8 cellular contexts compared by ENCODE assay signal in the genomic region with DNA sequence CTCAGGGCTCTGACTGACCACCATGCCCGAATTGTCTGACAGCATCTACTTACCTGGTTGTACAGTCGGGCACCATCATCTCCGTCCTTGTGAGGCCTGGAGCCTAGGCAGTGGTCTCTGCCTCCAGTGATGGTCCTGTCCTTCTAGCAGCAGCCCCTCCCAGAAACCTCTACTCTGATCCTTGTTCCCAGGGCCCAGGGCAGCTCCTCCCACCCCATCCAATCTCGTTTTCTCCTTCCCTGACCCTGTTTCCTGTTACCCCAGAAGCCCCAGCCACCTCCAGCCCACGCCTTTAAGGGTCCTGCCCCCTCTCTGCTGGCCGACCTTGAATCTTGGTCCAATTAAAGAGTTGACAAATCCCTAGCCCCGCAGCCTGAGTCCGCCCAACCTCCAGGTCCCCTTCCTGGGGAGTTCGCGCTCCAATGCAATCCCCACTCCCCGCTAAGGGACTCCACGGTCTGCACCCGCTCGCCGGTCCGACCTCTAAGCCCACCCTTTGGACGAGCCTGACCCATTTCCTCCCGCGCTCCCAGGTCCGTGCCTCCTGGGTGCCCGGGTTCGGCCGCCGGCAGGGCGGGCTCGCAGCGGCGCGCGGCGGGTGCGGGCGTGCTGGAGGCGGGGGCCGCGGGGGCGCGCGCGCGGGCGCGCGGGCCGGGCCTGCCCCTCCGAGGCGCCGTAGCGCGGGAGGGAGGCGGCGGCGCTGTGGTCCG. TPM values are rescaled to one million over a fixed set of nuclear protein-coding genes. Genes with fewer than 3 reads are reported as not detected.
DNase-seq lines count a peak whose midpoint lies in the region; ATAC-seq and TF ChIP-seq lines count a peak whose summit lies in the region.

A gene with protein sequence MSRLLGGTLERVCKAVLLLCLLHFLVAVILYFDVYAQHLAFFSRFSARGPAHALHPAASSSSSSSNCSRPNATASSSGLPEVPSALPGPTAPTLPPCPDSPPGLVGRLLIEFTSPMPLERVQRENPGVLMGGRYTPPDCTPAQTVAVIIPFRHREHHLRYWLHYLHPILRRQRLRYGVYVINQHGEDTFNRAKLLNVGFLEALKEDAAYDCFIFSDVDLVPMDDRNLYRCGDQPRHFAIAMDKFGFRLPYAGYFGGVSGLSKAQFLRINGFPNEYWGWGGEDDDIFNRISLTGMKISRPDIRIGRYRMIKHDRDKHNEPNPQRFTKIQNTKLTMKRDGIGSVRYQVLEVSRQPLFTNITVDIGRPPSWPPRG (plus strand): TSS at position 660 of the 710 bp plus-strand sequence. CDS start 1,951 bp downstream, outside the sequence.

- H3K4me1 Mint-ChIP-seq in IgD-negative memory B cell = peaks cover 20 to 43% (median 24%) of the 10 kb centered on the region in 3 donors
- peaks cover 56% of the 10 kb centered on the region for H3K4me1 Mint-ChIP-seq in stimulated activated memory B cell treated with anti-CD40 and anti-IgM and Interleukin-4, amounts not matched to agents 10 μg/mL and 1 μg/mL and 100 μg/mL, for 72 hours

- peaks cover 12% of the 10 kb centered on the region for H3F3A ChIP-seq in DOHH2 (ENCODE audit: control insufficient read depth, insufficient read depth)

- peaks cover 52% of the 10 kb centered on the region for H3K4me1 ChIP-seq in DOHH2 (ENCODE audit: control insufficient read depth, low read length)
- H3K4me1 ChIP-seq in ectodermal cell (ENCODE audit: control insufficient read depth, insufficient read depth, low read length) = peaks cover 26% of the 10 kb centered on the region
- peaks cover 0 to 29% of the 10 kb centered on the region in 2 donors for H3K4me1 ChIP-seq in lung (ENCODE audit: control insufficient read depth in 2 of 2, insufficient read depth in 2 of 2, low read length in 2 of 2)

- H3K9me2 ChIP-seq in DOHH2 (replicated peaks; ENCODE audit: control insufficient read depth, low read length) = no peaks in the 10 kb centered on the region

- DNase-seq in lung (ENCODE audit: low spot score) = no peak

- peak within 1 kb of the TSS; percentile 30; the same call in 1 of the 2 replicates for H3K27ac ChIP-seq in DOHH2 (ENCODE audit: low read depth, low read length)
- H3K27ac ChIP-seq in VCaP = peak within 1 kb of the TSS; percentile 76
- H3K27ac ChIP-seq in ectodermal cell (ENCODE audit: insufficient read depth, low read depth, low read length, poor library complexity, severe bottlenecking) = no peak within 1 kb of the TSS
- H3K27ac ChIP-seq in lung (ENCODE audit: low read depth in 1 of 2, low read length in 1 of 2) = peak within 1 kb of the TSS; percentile 42 to 59

- H3K27me3 ChIP-seq in DOHH2 (ENCODE audit: control insufficient read depth, low read length) = no peaks in the 10 kb centered on the region
- no peaks in the 10 kb centered on the region for H3K27me3 ChIP-seq in ectodermal cell (ENCODE audit: control insufficient read depth, insufficient read depth, low read length, poor library complexity, severe bottlenecking)
- no peaks in the 10 kb centered on the region for H3K27me3 ChIP-seq in lung (ENCODE audit: control insufficient read depth, insufficient read depth)

- ATAC-seq in lung (ENCODE audit: insufficient read depth, low FRiP score) = no peak
- ATAC-seq in stimulated activated memory B cell treated with anti-CD40 and anti-IgM and Interleukin-4, amounts not matched to agents 10 μg/mL and 1 μg/mL and 100 μg/mL, for 72 hours = peak; percentile 7
- ATAC-seq in GM21360 (IDR thresholded peaks at IDR 0.05; ENCODE audit: unreplicated experiment) = no peak
- no peak for ATAC-seq in HG02623 (IDR thresholded peaks at IDR 0.05; ENCODE audit: unreplicated experiment)

- H3K27ac Mint-ChIP-seq in IgD-negative memory B cell = peak within 1 kb of the TSS; percentile 31 to 95 (median 36)
- H3K27ac Mint-ChIP-seq in stimulated activated memory B cell treated with anti-CD40 and anti-IgM and Interleukin-4, amounts not matched to agents 10 μg/mL and 1 μg/mL and 100 μg/mL, for 72 hours = peak within 1 kb of the TSS; percentile 95

- H3K36me3 Mint-ChIP-seq in IgD-negative memory B cell = peaks cover 9% of the 10 kb centered on the region
- peaks cover 37% of the 10 kb centered on the region for H3K36me3 Mint-ChIP-seq in stimulated activated memory B cell treated with anti-CD40 and anti-IgM and Interleukin-4, amounts not matched to agents 10 μg/mL and 1 μg/mL and 100 μg/mL, for 72 hours

- WGBS in ectodermal cell, 2 experiments = 4 to 5% methylated on average over 54 of the region's 54 CpGs
- 6 to 9% methylated on average over 35 to 54 of the region's 54 CpGs for WGBS in lung, 2 donors

- peaks cover 10% of the 10 kb centered on the region; the same call in 1 of the 2 replicates for H4K20me1 ChIP-seq in DOHH2 (ENCODE audit: control insufficient read depth, insufficient read depth, low read depth, low read length)

- H3K36me3 ChIP-seq in DOHH2 (ENCODE audit: control insufficient read depth, low read length) (peaks cover 55% of the 10 kb centered on the region), ectodermal cell (ENCODE audit: control insufficient read depth, insufficient read depth, low read length) (peaks cover 18% of the 10 kb centered on the region), lung (ENCODE audit: control insufficient read depth in 2 of 2, insufficient read depth in 2 of 2, low read length in 2 of 2) (peaks cover 0 to 17% of the 10 kb centered on the region in 2 donors)

- peaks cover 3% of the 10 kb centered on the region for H3K27me3 Mint-ChIP-seq in IgD-negative memory B cell
- H3K27me3 Mint-ChIP-seq in stimulated activated memory B cell treated with anti-CD40 and anti-IgM and Interleukin-4, amounts not matched to agents 10 μg/mL and 1 μg/mL and 100 μg/mL, for 72 hours = no peaks in the 10 kb centered on the region

- no peaks in the 10 kb centered on the region for H3K9me3 ChIP-seq in DOHH2 (ENCODE audit: control insufficient read depth, insufficient read depth, low read length)
- H3K9me3 ChIP-seq in ectodermal cell (ENCODE audit: control insufficient read depth, low read length) = no peaks in the 10 kb centered on the region
- H3K9me3 ChIP-seq in lung (ENCODE audit: control insufficient read depth in 2 of 2, insufficient read depth in 1 of 2, low read length in 1 of 2) = no peaks in the 10 kb centered on the region

- TF ChIP-seq CTCF in DOHH2 (IDR thresholded peaks at IDR 0.05; ENCODE audit: low read depth, low read length, poor library complexity, severe bottlenecking) (no peak), VCaP (conservative IDR thresholded peaks at IDR 0.05) (no peak), lung (IDR thresholded peaks at IDR 0.05; ENCODE audit: control extremely low read depth, extremely low read depth) (no peak)

- H3K4me3 ChIP-seq in DOHH2 (ENCODE audit: low read length) = peak within 1 kb of the TSS; percentile 94
- peak within 1 kb of the TSS; percentile 63 for H3K4me3 ChIP-seq in ectodermal cell (ENCODE audit: insufficient read depth, low read depth, low read length)
- peak within 1 kb of the TSS; percentile 42 for H3K4me3 ChIP-seq in lung

- H3K4me3 Mint-ChIP-seq in IgD-negative memory B cell = peak within 1 kb of the TSS; percentile 89 to 97 (median 94)
- H3K4me3 Mint-ChIP-seq in stimulated activated memory B cell treated with anti-CD40 and anti-IgM and Interleukin-4, amounts not matched to agents 10 μg/mL and 1 μg/mL and 100 μg/mL, for 72 hours = peak within 1 kb of the TSS; percentile 82

- H3K9me3 Mint-ChIP-seq in IgD-negative memory B cell = no peaks in the 10 kb centered on the region
- no peaks in the 10 kb centered on the region for H3K9me3 Mint-ChIP-seq in stimulated activated memory B cell treated with anti-CD40 and anti-IgM and Interleukin-4, amounts not matched to agents 10 μg/mL and 1 μg/mL and 100 μg/mL, for 72 hours

- peaks cover 76% of the 10 kb centered on the region for H3K79me2 ChIP-seq in DOHH2 (ENCODE audit: control insufficient read depth, low read length)

- H3K4me2 ChIP-seq in DOHH2 (ENCODE audit: low read length) = peak within 1 kb of the TSS; percentile 94

RNA-seq across cellular contexts. Expression of the gene that starts here (rescaled TPM):
- polyA plus RNA-seq in IgD-negative memory B cell = 1.0 TPM
- 82.7 TPM for polyA plus RNA-seq in ectodermal cell (2013, experiment 1 of 4)
- 77.3 TPM for polyA plus RNA-seq in ectodermal cell (2013, experiment 2 of 4)
- 72.0 TPM for polyA plus RNA-seq in ectodermal cell (2013, experiment 3 of 4)
- polyA plus RNA-seq in ectodermal cell (2013, experiment 4 of 4) = 78.7 TPM
- total RNA-seq in lung = 10 to 100 TPM; 13.6 to 40.9 TPM
- polyA plus RNA-seq in lung = 10 to 100 TPM; 28.9 to 32.2 TPM

Comparison
In these comparisons a context has a peak if more than half of its experiments do, and no peak if none do; other contexts are left out.
1. RNA of the gene that starts here (polyA plus RNA-seq): 28.9 to 32.2 TPM in lung; 1.0 TPM in IgD-negative memory B cell (single experiment); every median in the first group is over 10 times any median in the second.
2. H3K4me3 ChIP-seq: peak in every context shown above with its lines; median percentile 94 in DOHH2; 63 in ectodermal cell; 42 in lung.